In genomic region chr1:63408331-63408730, GRCh38 we compare ENCODE assay signal across 21 cellular contexts.
"Had no signal": no experiment of that assay in that cellular context is flagged by ENCODE, and none has a peak within 500 bp of the region (broad histone marks: within the 10 kb centered on the region; RNA-seq: fewer than 3 reads in every experiment).

No MANE protein-coding gene starts in this region.

- FAIRE-seq: bronchial epithelial cell, islet of Langerhans, pancreas, TTC549 had no signal

- ATAC-seq: activated CD8-positive, alpha-beta T cell treated with anti-CD3 and anti-CD28 coated beads, Interleukin-2, amount 10 ng/mL, durations not matched to agents 7 days and 5 days; foreskin keratinocyte; left ventricle myocardium superior; natural killer cell treated with Interleukin-12 subunit alpha and Interleukin-12 subunit beta and Interleukin-15 and Interleukin-18, amount 100 ng/mL, for 72 hours; pancreas; right cardiac atrium had no signal

- DNase-seq: activated CD4-positive, alpha-beta T cell treated with anti-CD3 and anti-CD28 coated beads for 1 hour; activated CD4-positive, alpha-beta T cell treated with anti-CD3 and anti-CD28 coated beads, Interleukin-2, amount 50 U/mL, for 1 hour; activated CD8-positive, alpha-beta T cell treated with anti-CD3 and anti-CD28 coated beads, Interleukin-2, amount 10 ng/mL, durations not matched to agents 7 days and 5 days; activated T-cell treated with anti-CD3 and anti-CD28 coated beads, Interleukin-2, amount 50 U/mL, for 1 hour; effector CD8-positive, alpha-beta T cell; erythroblast; foreskin keratinocyte; left ventricle myocardium superior; mammary epithelial cell; pancreas; right cardiac atrium; stimulated activated CD4-positive, alpha-beta T cell treated with anti-CD3 and anti-CD28 coated beads, Interleukin-4, amount 100 ng/mL, for 24 hours; stimulated activated naive CD4-positive, alpha-beta T cell treated with Interleukin-2 at 50 U/mL for 16 hours; T-helper 1 cell had no signal

- H3K9me3 ChIP-seq: neutrophil, pancreas, thoracic aorta, vagina had no signal

- H3K27ac ChIP-seq: foreskin keratinocyte, neutrophil, pancreas, thoracic aorta, vagina had no signal

- H3K4me3 ChIP-seq: pancreas, thoracic aorta, vagina had no signal

- H3K36me3 ChIP-seq: pancreas, thoracic aorta had no signal

- H3K27me3 ChIP-seq: foreskin keratinocyte, neutrophil, pancreas, vagina had no signal

- H3K4me1 ChIP-seq: foreskin keratinocyte, vagina had no signal
